8 cellular contexts compared by ENCODE assay signal in genomic region chr2:119679526-119679837, GRCh38. TPM values are rescaled to one million over a fixed set of nuclear protein-coding genes. Genes with fewer than 3 reads are reported as not detected.
DNase-seq lines count a peak whose midpoint lies in the region; ATAC-seq, FAIRE-seq and TF ChIP-seq lines count a peak whose summit lies in the region.

No MANE protein-coding gene starts in this region.

- H3K27ac ChIP-seq in CD8-positive, alpha-beta memory T cell (ENCODE audit: low read depth, low read length), result peak overlapping the region; percentile 55
- H3K27ac ChIP-seq in H1 (ENCODE audit: low read depth, low read length) (no peak overlapping the region), neuronal stem cell (replicated peaks; ENCODE audit: low read length) (no peak overlapping the region)

- H3K9me2 ChIP-seq in Loucy (replicated peaks; ENCODE audit: low read depth, low read length), result no peaks in the 10 kb centered on the region

- peak overlapping the region; percentile 52 to 95 (median 85) for H3K27ac Mint-ChIP-seq in CD8-positive, alpha-beta memory T cell

- TF ChIP-seq CTCF in Loucy (conservative IDR thresholded peaks at IDR 0.05; ENCODE audit: low read length), result no peak
- TF ChIP-seq CTCF in H1 (IDR thresholded peaks at IDR 0.05; ENCODE audit: control extremely low read depth in 1 of 3, insufficient read depth in 1 of 3, low read depth in 1 of 3, low read length in 3 of 3), result no peak

- no peak overlapping the region for H2BK12ac ChIP-seq in H1 (ENCODE audit: low read depth, low read length)
- H2BK12ac ChIP-seq in neuronal stem cell (ENCODE audit: low read length), result no peak overlapping the region

- peaks cover 0 to 2% (median 0%) of the 10 kb centered on the region in 5 donors for H3K9me3 Mint-ChIP-seq in CD8-positive, alpha-beta memory T cell

- H3K27me3 ChIP-seq in CD8-positive, alpha-beta memory T cell (ENCODE audit: insufficient read depth, low read length, poor library complexity, severe bottlenecking), result no peaks in the 10 kb centered on the region
- H3K27me3 ChIP-seq in Loucy (ENCODE audit: insufficient read depth, low read length, poor library complexity, severe bottlenecking) (no peaks in the 10 kb centered on the region), H1 (replicated peaks in 1 of 4; ENCODE audit: control insufficient read depth in 3 of 4, extremely low read depth in 1 of 4, insufficient read depth in 3 of 4, low read length in 3 of 4) (no peaks in the 10 kb centered on the region), neuronal stem cell (ENCODE audit: control insufficient read depth in 3 of 3, insufficient read depth in 3 of 3, low read depth in 1 of 3, low read length in 3 of 3) (peaks cover 0 to 8% (median 0%) of the 10 kb centered on the region in 3 experiments)

- H3K18ac ChIP-seq in H1 (ENCODE audit: extremely low read depth, low read length) (no peak overlapping the region; the same call in 1 of the 2 replicates), neuronal stem cell (ENCODE audit: low read length) (no peak overlapping the region)

- no peak overlapping the region for H3K23ac ChIP-seq in H1 (ENCODE audit: insufficient read length)
- no peak overlapping the region for H3K23ac ChIP-seq in neuronal stem cell (ENCODE audit: low read depth, low read length, poor library complexity)

- no peak overlapping the region for H3K56ac ChIP-seq in H1 (replicated peaks; ENCODE audit: insufficient read length, low read depth, low read length)

- H3K79me1 ChIP-seq in H1 (ENCODE audit: low read depth, low read length) (peaks cover 8% of the 10 kb centered on the region), neuronal stem cell (ENCODE audit: low read depth, low read length) (peaks cover 6% of the 10 kb centered on the region)

- no peak overlapping the region for H2BK20ac ChIP-seq in H1 (ENCODE audit: low read length)

- H3K4me2 ChIP-seq in Loucy (ENCODE audit: low read depth, low read length, poor library complexity, severe bottlenecking) (peak overlapping the region; percentile 89), H1 (ENCODE audit: insufficient read depth in 1 of 2, low read depth in 2 of 2, low read length in 2 of 2) (peak overlapping the region; percentile 84 to 93), neuronal stem cell (ENCODE audit: insufficient read depth, low read length, poor library complexity, severe bottlenecking) (peak overlapping the region; percentile 80)

- no peak for FAIRE-seq in H1 (lab: Jason Lieb, UNC)

- no peak for TF ChIP-seq EP300 in H1 (IDR thresholded peaks at IDR 0.05; ENCODE audit: borderline replicate concordance in 1 of 2, low read depth in 2 of 2, low read length in 2 of 2)

- no peak overlapping the region for H4K5ac ChIP-seq in H1 (ENCODE audit: insufficient read length, low read depth, low read length)

- no peak for ATAC-seq in HG02981 (IDR thresholded peaks at IDR 0.05; ENCODE audit: unreplicated experiment)

- H4K20me1 ChIP-seq in Loucy (ENCODE audit: insufficient read depth, low read length, poor library complexity, severe bottlenecking) (peaks cover 3% of the 10 kb centered on the region), H1 (replicated peaks in 1 of 2; ENCODE audit: control insufficient read depth in 1 of 2, insufficient read depth in 2 of 2, low read length in 2 of 2) (peaks cover 0 to 18% of the 10 kb centered on the region in 2 experiments)

- peaks cover 29 to 38% (median 34%) of the 10 kb centered on the region in 3 donors for H3K4me1 Mint-ChIP-seq in CD8-positive, alpha-beta memory T cell

- H2BK120ac ChIP-seq in H1 (replicated peaks; ENCODE audit: low read depth, low read length) (no peak overlapping the region), neuronal stem cell (ENCODE audit: low read depth, low read length) (no peak overlapping the region)

- peak overlapping the region; percentile 89 for H3K9ac ChIP-seq in Loucy (ENCODE audit: low read depth, low read length, poor library complexity, severe bottlenecking)
- H3K9ac ChIP-seq in H1 (replicated peaks in 1 of 4; ENCODE audit: extremely low read depth in 1 of 4, low read depth in 3 of 4, low read length in 3 of 4), result peak overlapping the region; percentile 71 to 88 (median 78); a peak in 6 of 7 replicates
- no peak overlapping the region for H3K9ac ChIP-seq in neuronal stem cell (ENCODE audit: low read depth, low read length, poor library complexity)

- no peak for TF ChIP-seq RAD21 in H1 (IDR thresholded peaks at IDR 0.05 in 1 of 2, conservative IDR thresholded peaks at IDR 0.05 in 1 of 2; ENCODE audit: low read depth in 2 of 2, low read length in 2 of 2)

- peak overlapping the region; percentile 71 for H3K4me3 ChIP-seq in CD8-positive, alpha-beta memory T cell (ENCODE audit: low read length)
- peak overlapping the region; percentile 91 for H3K4me3 ChIP-seq in Loucy (ENCODE audit: low read length, poor library complexity, severe bottlenecking)
- H3K4me3 ChIP-seq in H1 (ENCODE audit: extremely low read depth in 1 of 4, insufficient read depth in 2 of 4, low read depth in 3 of 4, low read length in 4 of 4), result peak overlapping the region; percentile 75 to 89 (median 78)
- peak overlapping the region; percentile 90 to 92 for H3K4me3 ChIP-seq in neuronal stem cell (ENCODE audit: low read length in 2 of 2)

- CTCF ChIA-PET in CD8-positive, alpha-beta memory T cell (lab: Charles Lee), result interaction anchor here (0.9 to 2.1 kb wide), 4 partner anchors 69 to 498 kb away, joined by 3 to 11 read pairs (median 6); no protein-coding TSS in a partner anchor
- CTCF ChIA-PET in H1 (lab: Charles Lee; ENCODE audit: partially characterized antibody), result interaction anchor here (0.7 to 1.3 kb wide), 3 partner anchors 15 to 38 kb away, joined by 3 to 5 read pairs (median 4); no protein-coding TSS in a partner anchor

- peaks cover 5% of the 10 kb centered on the region for H3K23me2 ChIP-seq in H1 (ENCODE audit: low read depth, low read length)

- peaks cover 0 to 29% (median 0%) of the 10 kb centered on the region in 3 donors for H3K36me3 Mint-ChIP-seq in CD8-positive, alpha-beta memory T cell

- H2BK15ac ChIP-seq in H1 (ENCODE audit: low read length), result no peak overlapping the region
- H2BK15ac ChIP-seq in neuronal stem cell (ENCODE audit: low read length), result no peak overlapping the region

- peaks cover 12% of the 10 kb centered on the region for H3K4me1 ChIP-seq in CD8-positive, alpha-beta memory T cell (ENCODE audit: insufficient read depth, low read length)
- H3K4me1 ChIP-seq in Loucy (ENCODE audit: insufficient read depth, low read length, poor library complexity, severe bottlenecking) (peaks cover 11% of the 10 kb centered on the region), H1 (replicated peaks in 1 of 4; ENCODE audit: control insufficient read depth in 3 of 4, insufficient read depth in 4 of 4, low read length in 3 of 4) (peaks cover 2 to 15% (median 7%) of the 10 kb centered on the region in 4 experiments), neuronal stem cell (ENCODE audit: control insufficient read depth in 2 of 2, insufficient read depth in 1 of 2, low read depth in 1 of 2, low read length in 2 of 2) (peaks cover 9 to 11% of the 10 kb centered on the region in 2 donors)

- no peaks in the 10 kb centered on the region for H3F3A ChIP-seq in Loucy (ENCODE audit: low read depth)

- no peaks in the 10 kb centered on the region for H3K36me3 ChIP-seq in CD8-positive, alpha-beta memory T cell (ENCODE audit: insufficient read depth, low read length)
- H3K36me3 ChIP-seq in Loucy (ENCODE audit: insufficient read depth, low read length), result no peaks in the 10 kb centered on the region
- H3K36me3 ChIP-seq in H1 (ENCODE audit: control insufficient read depth in 2 of 4, insufficient read depth in 4 of 4, low read length in 3 of 4), result peaks cover 2 to 11% (median 4%) of the 10 kb centered on the region in 4 experiments; a peak in 5 of 8 replicates
- H3K36me3 ChIP-seq in neuronal stem cell (replicated peaks in 1 of 2; ENCODE audit: control insufficient read depth in 2 of 2, insufficient read depth in 2 of 2, low read length in 2 of 2), result peaks cover 13 to 32% of the 10 kb centered on the region in 2 donors

- H3K27me3 Mint-ChIP-seq in CD8-positive, alpha-beta memory T cell, result peaks cover 0 to 6% of the 10 kb centered on the region in 2 donors

- H4K8ac ChIP-seq in H1 (ENCODE audit: extremely low read depth, insufficient read depth, low read length), result no peak overlapping the region
- no peak overlapping the region for H4K8ac ChIP-seq in neuronal stem cell (ENCODE audit: low read depth, low read length)

- no peak for TF ChIP-seq POLR2A in H1 (IDR thresholded peaks at IDR 0.05; ENCODE audit: control extremely low read depth in 1 of 2, low read depth in 2 of 2, low read length in 2 of 2)

- H3K9me3 ChIP-seq in CD8-positive, alpha-beta memory T cell (ENCODE audit: low read length), result no peaks in the 10 kb centered on the region
- H3K9me3 ChIP-seq in Loucy (ENCODE audit: insufficient read depth, low read depth, low read length) (no peaks in the 10 kb centered on the region), H1 (ENCODE audit: insufficient read depth in 2 of 2, low read depth in 1 of 2, low read length in 1 of 2) (no peaks in the 10 kb centered on the region), neuronal stem cell (replicated peaks in 1 of 2; ENCODE audit: control insufficient read depth in 2 of 2, insufficient read depth in 1 of 2, low read depth in 1 of 2, low read length in 2 of 2) (no peaks in the 10 kb centered on the region)

- WGBS in H1 (ENCODE audit: extremely low coverage in 1 of 2, insufficient coverage in 1 of 2, insufficient read length in 1 of 2, insufficient replicate concordance in 2 of 2, low coverage in 1 of 2, low lambda C conversion rate in 2 of 2, missing lambda C conversion rate in 1 of 2), 2 experiments, result 5% methylated on average over 9 of the region's 9 CpGs; no CpG with 5 or more reads in 1 of the 2 experiments
- WGBS in neuronal stem cell (ENCODE audit: extremely low coverage in 2 of 2, insufficient read length in 2 of 2, insufficient replicate concordance in 1 of 2), 2 donors, result no CpG with 5 or more reads among the region's 9 CpGs

- H4K91ac ChIP-seq in H1 (replicated peaks; ENCODE audit: insufficient read length, low read length), result no peak overlapping the region
- H4K91ac ChIP-seq in neuronal stem cell (ENCODE audit: low read depth, low read length, poor library complexity), result no peak overlapping the region

- H2AK5ac ChIP-seq in H1 (ENCODE audit: low read depth, low read length) (no peak overlapping the region), neuronal stem cell (ENCODE audit: low read depth, low read length) (no peak overlapping the region)

- POLR2A ChIA-PET in CD8-positive, alpha-beta memory T cell (lab: Charles Lee), result interaction anchor here (1.0 to 1.3 kb wide), 5 partner anchors 80 to 573 kb away, joined by 4 to 6 read pairs (median 5); partner anchors contain the start of genes C2orf76, DBI, EPB41L5 and PTPN4
- POLR2A ChIA-PET in H1 (lab: Charles Lee; ENCODE audit: partially characterized antibody), result interaction anchor here (0.7 to 2.8 kb wide), 5 partner anchors 8 to 62 kb away, joined by 3 to 8 read pairs (median 4); no protein-coding TSS in a partner anchor

- no peak for DNase-seq in CD8-positive, alpha-beta memory T cell
- no peak for DNase-seq in H1 (ENCODE audit: low read depth in 1 of 2, low spot score in 2 of 2)
- no peak for DNase-seq in neuronal stem cell (ENCODE audit: low spot score)
- DNase-seq in NCI-H2029 (lab: John Stamatoyannopoulos, UW), result no peak
- DNase-seq in hepatic stellate cell (ENCODE audit: low spot score), result no peak
- no peak for DNase-seq in NCI-H2227 (lab: John Stamatoyannopoulos, UW; ENCODE audit: unreplicated experiment)

- H3K79me2 ChIP-seq in Loucy (ENCODE audit: insufficient read depth, low read length) (peaks cover 20% of the 10 kb centered on the region), H1 (ENCODE audit: control insufficient read depth in 1 of 2, insufficient read depth in 2 of 2, low read length in 2 of 2) (peaks cover 3 to 24% of the 10 kb centered on the region in 2 experiments; a peak in 3 of 4 replicates)

- peak overlapping the region; percentile 81 to 96 (median 91) for H3K4me3 Mint-ChIP-seq in CD8-positive, alpha-beta memory T cell

- H3K4ac ChIP-seq in H1 (replicated peaks; ENCODE audit: insufficient read length, low read depth, low read length), result peak overlapping the region; percentile 65
- H3K4ac ChIP-seq in neuronal stem cell (ENCODE audit: low read length), result no peak overlapping the region

- H2BK5ac ChIP-seq in H1 (ENCODE audit: low read depth, low read length) (no peak overlapping the region), neuronal stem cell (ENCODE audit: low read length) (no peak overlapping the region)

- H2AFZ ChIP-seq in Loucy (ENCODE audit: low read length) (peak overlapping the region; percentile 92), H1 (ENCODE audit: low read length) (no peak overlapping the region; the same call in 1 of the 2 replicates), neuronal stem cell (ENCODE audit: low read length) (peak overlapping the region; percentile 96)

- H3K14ac ChIP-seq in H1 (ENCODE audit: insufficient read length), result no peak overlapping the region
- H3K14ac ChIP-seq in neuronal stem cell (ENCODE audit: low read length), result no peak overlapping the region

RNA-seq across cellular contexts. Expression of gene TMEM177, which starts 0.5 kb away (rescaled TPM):
- total RNA-seq in CD8-positive, alpha-beta memory T cell, result 10 to 100 TPM; 16.1 to 17.1 TPM
- 9.8 TPM for polyA plus RNA-seq in CD8-positive, alpha-beta memory T cell
- 43.4 and 47.0 TPM in 2 replicates for total RNA-seq in H1 (2021; fragmentation: NEBNext Ultra II Directional; extraction: Animal tissue kit (Norgen Biotek cat#: 25700))
- polyA plus RNA-seq in H1 (2011; rRNA removed), result 84.9 and 86.7 TPM in 2 replicates
- polyA plus RNA-seq in H1 (2011; cell fraction: cytosol; rRNA removed), result 67.7 TPM
- polyA plus RNA-seq in H1 (2011; cell fraction: nucleus; rRNA removed), result 54.9 TPM
- 23.4 to 46.6 TPM (median 44.7 TPM) in 4 replicates for polyA plus RNA-seq in H1 (2012, experiment 1 of 2)
- polyA plus RNA-seq in H1 (2012, experiment 2 of 2), result 51.9 TPM
- 29.3 TPM for polyA plus RNA-seq in H1 (2013, experiment 1 of 2)
- polyA plus RNA-seq in H1 (2013, experiment 2 of 2), result 28.9 TPM
- polyA minus RNA-seq in H1 (2011; rRNA and poly(A)+ RNA removed), result 32.5 and 34.3 TPM in 2 replicates
- polyA minus RNA-seq in H1 (2011; cell fraction: cytosol; rRNA and poly(A)+ RNA removed), result 16.4 TPM
- polyA minus RNA-seq in H1 (2011; cell fraction: nucleus; rRNA and poly(A)+ RNA removed), result 35.0 TPM
- 17.9 TPM for polyA plus RNA-seq in neuronal stem cell (2013, experiment 1 of 2)
- 17.5 TPM for polyA plus RNA-seq in neuronal stem cell (2013, experiment 2 of 2)
